In genomic region chr6:98848539-98849210, GRCh38 we compare ENCODE assay signal across 1 cellular context.
TF ChIP-seq lines count a peak whose summit lies in the region.

No MANE protein-coding gene starts in this region.

TF ChIP-seq in WTC11, 78 proteins besides CTCF, POLR2A, EP300 and RAD21 (continued from another document):
- TF ChIP-seq ZNF281 (CRISPR knock-in tag; IDR thresholded peaks at IDR 0.05) (no peak), E2F5 (CRISPR knock-in tag; IDR thresholded peaks at IDR 0.05) (no peak), FOXP1 (CRISPR knock-in tag; IDR thresholded peaks at IDR 0.05; ENCODE audit: borderline replicate concordance) (no peak), CREM (CRISPR knock-in tag; IDR thresholded peaks at IDR 0.05) (no peak), ZBTB43 (CRISPR knock-in tag; IDR thresholded peaks at IDR 0.05) (no peak), GRHL2 (CRISPR knock-in tag; IDR thresholded peaks at IDR 0.05; ENCODE audit: insufficient replicate concordance, severe bottlenecking) (no peak), ZNF396 (CRISPR knock-in tag; IDR thresholded peaks at IDR 0.05; ENCODE audit: borderline replicate concordance) (no peak)
TF ChIP-seq in WTC11: peak in this region for 0.
